In genomic region chr16:57310801-57311200, GRCh38 we compare ENCODE assay signal across 20 cellular contexts. TPM values are rescaled to one million over a fixed set of nuclear protein-coding genes. Genes with fewer than 3 reads are reported as not detected.
"Had no signal": no experiment of that assay in that cellular context is flagged by ENCODE, and none has a peak within 500 bp of the region (broad histone marks: within the 10 kb centered on the region; RNA-seq: fewer than 3 reads in every experiment).

No MANE protein-coding gene starts in this region.

- H3K27me3 Mint-ChIP-seq: stimulated activated naive CD8-positive, alpha-beta T cell treated with anti-CD3 and anti-CD28 coated beads, Interleukin-15, amount 100 ng/mL, for 72 hours had no signal

- H3K4me1 Mint-ChIP-seq: brain had no signal

- H3K27ac Mint-ChIP-seq: activated naive CD8-positive, alpha-beta T cell treated with anti-CD3 and anti-CD28 coated beads, Interleukin-2, amount 10 ng/mL, durations not matched to agents 7 days and 5 days; nephron; stimulated activated naive CD8-positive, alpha-beta T cell treated with anti-CD3 and anti-CD28 coated beads, Interleukin-15, amount 100 ng/mL, for 72 hours; type B pancreatic cell had no signal

- H3K4me3 Mint-ChIP-seq: activated naive CD8-positive, alpha-beta T cell treated with anti-CD3 and anti-CD28 coated beads, Interleukin-2, amount 10 ng/mL, durations not matched to agents 7 days and 5 days; brain; nephron; stimulated activated naive CD8-positive, alpha-beta T cell treated with anti-CD3 and anti-CD28 coated beads, Interleukin-15, amount 100 ng/mL, for 72 hours; type B pancreatic cell had no signal

- H3K27me3 ChIP-seq: suprapubic skin had no signal

- DNase-seq: activated CD4-positive, alpha-beta T cell treated with anti-CD3 and anti-CD28 coated beads for 1 hour; activated naive CD4-positive, alpha-beta T cell treated with Interleukin-2 at 50 U/mL for 16 hours; activated naive CD8-positive, alpha-beta T cell treated with anti-CD3 and anti-CD28 coated beads, Interleukin-2, amount 10 ng/mL, durations not matched to agents 7 days and 5 days; amygdala; erythroblast; foreskin melanocyte; midbrain; nucleus accumbens; posterior cingulate gyrus; retina; stimulated activated CD4-positive, alpha-beta T cell treated with anti-CD3 and anti-CD28 coated beads, Interleukin-2, amount 100 ng/mL, for 48 hours; stimulated activated naive CD8-positive, alpha-beta T cell treated with anti-CD3 and anti-CD28 coated beads, Interleukin-15, amount 100 ng/mL, for 72 hours; SW 1271; WERI-Rb-1 had no signal

- H3K4me3 ChIP-seq: suprapubic skin had no signal

- H3K36me3 ChIP-seq: suprapubic skin, WERI-Rb-1 had no signal

- H3K27ac ChIP-seq: suprapubic skin, WERI-Rb-1 had no signal

- H3K36me3 Mint-ChIP-seq: activated naive CD8-positive, alpha-beta T cell treated with anti-CD3 and anti-CD28 coated beads, Interleukin-2, amount 10 ng/mL, durations not matched to agents 7 days and 5 days; brain; type B pancreatic cell had no signal

- H3K9me3 ChIP-seq: suprapubic skin had no signal

- ATAC-seq: stimulated activated naive CD8-positive, alpha-beta T cell treated with anti-CD3 and anti-CD28 coated beads, Interleukin-15, amount 100 ng/mL, for 72 hours had no signal

- H3K9me3 Mint-ChIP-seq: activated naive CD8-positive, alpha-beta T cell treated with anti-CD3 and anti-CD28 coated beads, Interleukin-2, amount 10 ng/mL, durations not matched to agents 7 days and 5 days; nephron; stimulated activated naive CD8-positive, alpha-beta T cell treated with anti-CD3 and anti-CD28 coated beads, Interleukin-15, amount 100 ng/mL, for 72 hours; type B pancreatic cell had no signal

RNA-seq across cellular contexts. Expression of gene CCL22, which starts 47.8 kb away (rescaled TPM):
- total RNA-seq: lung microvascular endothelial cell, skeletal muscle tissue had no signal
